35 cellular contexts compared by ENCODE assay signal in the genomic region with DNA sequence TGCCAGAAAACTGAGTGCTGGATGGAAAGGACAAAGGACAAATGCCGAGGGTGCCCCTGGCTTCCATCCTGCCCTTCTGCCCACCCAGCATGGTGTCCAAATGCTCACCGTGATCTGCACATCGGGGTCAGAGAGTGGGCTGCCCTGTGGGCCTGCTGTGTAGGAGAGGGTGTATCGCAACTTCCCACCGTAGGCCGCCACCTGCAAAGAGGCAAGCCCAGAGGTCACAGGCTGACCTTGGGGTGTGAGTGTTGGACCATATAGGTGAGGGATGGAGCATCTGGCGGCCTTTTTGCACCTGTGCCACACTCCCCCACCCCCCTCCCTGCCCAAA. TPM values are rescaled to one million over a fixed set of nuclear protein-coding genes. Genes with fewer than 3 reads are reported as not detected.
DNase-seq lines count a peak whose midpoint lies in the region; ATAC-seq, FAIRE-seq and TF ChIP-seq lines count a peak whose summit lies in the region.
"Had no signal": no experiment of that assay in that cellular context is flagged by ENCODE, and none has a peak within 500 bp of the region (broad histone marks: within the 10 kb centered on the region; RNA-seq: fewer than 3 reads in every experiment).

No MANE protein-coding gene starts in this region.

- peak; percentile 12 for ATAC-seq in GM18505 (IDR thresholded peaks at IDR 0.05; ENCODE audit: unreplicated experiment)
- ATAC-seq in stimulated activated memory B cell treated with anti-CD40 and anti-IgM and Interleukin-4, amounts not matched to agents 10 μg/mL and 1 μg/mL and 100 μg/mL, for 72 hours = no peak
- ATAC-seq: A549, heart right ventricle, Panc1, psoas muscle, upper lobe of right lung had no signal

- H3K36me3 ChIP-seq in KMS-11 (ENCODE audit: insufficient read depth) = no peaks in the 10 kb centered on the region
- peaks cover 60 to 78% of the 10 kb centered on the region in 2 experiments for H3K36me3 ChIP-seq in endothelial cell of umbilical vein (ENCODE audit: control insufficient read depth in 2 of 2, extremely low read depth in 1 of 2, insufficient read depth in 2 of 2, low read length in 2 of 2)

- POLR2A ChIA-PET in endothelial cell of umbilical vein (lab: Charles Lee) = no interaction called here
- POLR2A ChIA-PET in MCF 10A (lab: Yijun Ruan, JAX) = no interaction called here

- TF ChIP-seq POLR2A in GM18505 (IDR thresholded peaks at IDR 0.05; ENCODE audit: borderline replicate concordance, extremely low read depth, insufficient read depth, insufficient read length) (no peak), endothelial cell of umbilical vein (IDR thresholded peaks at IDR 0.05; ENCODE audit: low read depth, low read length) (no peak)

- no peaks in the 10 kb centered on the region for H3K27me3 Mint-ChIP-seq in stimulated activated memory B cell treated with anti-CD40 and anti-IgM and Interleukin-4, amounts not matched to agents 10 μg/mL and 1 μg/mL and 100 μg/mL, for 72 hours
- H3K27me3 Mint-ChIP-seq in MCF 10A (ENCODE audit: insufficient read depth, unreplicated experiment) = no peaks in the 10 kb centered on the region
- H3K27me3 Mint-ChIP-seq: activated CD4-positive, alpha-beta memory T cell treated with anti-CD3 and anti-CD28 coated beads, Interleukin-2, amount 10 ng/mL, durations not matched to agents 7 days and 5 days; natural killer cell treated with Interleukin-12 subunit alpha and Interleukin-12 subunit beta and Interleukin-15 and Interleukin-18, amount 100 ng/mL, for 72 hours had no signal

- H2AFZ ChIP-seq in KMS-11 (ENCODE audit: low read depth) (peak overlapping the region; percentile 57), endothelial cell of umbilical vein (ENCODE audit: low read depth, low read length) (no peak overlapping the region)

- BruUV-seq in endothelial cell of umbilical vein (replicated peaks; lab: Mats Ljungman, UMichigan) (no TSS peak), MCF 10A (replicated peaks; lab: Mats Ljungman, UMichigan) (no TSS peak)

- FAIRE-seq in endothelial cell of umbilical vein (lab: Jason Lieb, UNC) = no peak
- FAIRE-seq: A549, endometrium had no signal

- H3K27me3 ChIP-seq in KMS-11 (ENCODE audit: insufficient read depth, low read depth) = no peaks in the 10 kb centered on the region
- H3K27me3 ChIP-seq in endothelial cell of umbilical vein (ENCODE audit: control insufficient read depth in 2 of 2, insufficient read depth in 2 of 2, low read length in 2 of 2) = no peaks in the 10 kb centered on the region
- H3K27me3 ChIP-seq: heart right ventricle, upper lobe of right lung had no signal

- H3K4me1 ChIP-seq in KMS-11 (ENCODE audit: low read depth, poor library complexity, severe bottlenecking) = peaks cover 32% of the 10 kb centered on the region
- H3K4me1 ChIP-seq in endothelial cell of umbilical vein (ENCODE audit: control insufficient read depth, extremely low read depth, insufficient read depth, low read length) = peaks cover 12% of the 10 kb centered on the region
- H3K4me1 ChIP-seq: upper lobe of right lung had no signal

- H4K20me1 ChIP-seq in KMS-11 (ENCODE audit: insufficient read depth) = no peaks in the 10 kb centered on the region
- peaks cover 3% of the 10 kb centered on the region for H4K20me1 ChIP-seq in endothelial cell of umbilical vein (replicated peaks; ENCODE audit: control insufficient read depth, extremely low read depth, insufficient read depth, low read length)

- TF ChIP-seq CTCF in KMS-11 (conservative IDR thresholded peaks at IDR 0.05; ENCODE audit: low read depth, low read length) = no peak
- TF ChIP-seq CTCF in endothelial cell of umbilical vein (IDR thresholded peaks at IDR 0.05; ENCODE audit: extremely low read depth in 1 of 2, insufficient read depth in 1 of 2, low read depth in 1 of 2, low read length in 2 of 2) = no peak
- no peak for TF ChIP-seq CTCF in MCF 10A (IDR thresholded peaks at IDR 0.05; ENCODE audit: unreplicated experiment)

- no peak overlapping the region for H3K4me3 Mint-ChIP-seq in stimulated activated memory B cell treated with anti-CD40 and anti-IgM and Interleukin-4, amounts not matched to agents 10 μg/mL and 1 μg/mL and 100 μg/mL, for 72 hours
- H3K4me3 Mint-ChIP-seq in MCF 10A (ENCODE audit: unreplicated experiment) = no peak overlapping the region
- H3K4me3 Mint-ChIP-seq: activated CD4-positive, alpha-beta memory T cell treated with anti-CD3 and anti-CD28 coated beads, Interleukin-2, amount 10 ng/mL, durations not matched to agents 7 days and 5 days; activated naive CD4-positive, alpha-beta T cell treated with anti-CD3 and anti-CD28 coated beads for 36 hours; brain; CD8-positive, alpha-beta memory T cell; HFFc6; natural killer cell treated with Interleukin-12 subunit alpha and Interleukin-12 subunit beta and Interleukin-15 and Interleukin-18, amount 100 ng/mL, for 72 hours had no signal

- peak overlapping the region; percentile 14; the same call in 1 of the 2 replicates for H3K9ac ChIP-seq in KMS-11
- no peak overlapping the region for H3K9ac ChIP-seq in endothelial cell of umbilical vein (replicated peaks; ENCODE audit: extremely low read depth, insufficient read depth, low read length)

- DNase-seq in endothelial cell of umbilical vein (ENCODE audit: low read depth, low spot score) = no peak
- no peak for DNase-seq in DMS114 treated with DMSO at 0.1 percent for 48 hours (lab: John Stamatoyannopoulos, UW; ENCODE audit: unreplicated experiment)
- DNase-seq in NCI-H1436 (lab: John Stamatoyannopoulos, UW) = no peak
- DNase-seq in NCI-H187 treated with DMSO at 0.1 percent for 48 hours (lab: John Stamatoyannopoulos, UW) = no peak
- no peak for DNase-seq in MCF 10A (ENCODE audit: unreplicated experiment)
- DNase-seq: activated CD4-positive, alpha-beta memory T cell treated with anti-CD3 and anti-CD28 coated beads, Interleukin-2, amount 10 ng/mL, durations not matched to agents 7 days and 5 days; activated CD4-positive, alpha-beta T cell treated with anti-CD3 and anti-CD28 coated beads for 1 hour; activated CD8-positive, alpha-beta memory T cell treated with anti-CD3 and anti-CD28 coated beads, Interleukin-2, amount 50 U/mL, for 4 hours; activated naive CD4-positive, alpha-beta T cell treated with anti-CD3 and anti-CD28 coated beads for 36 hours; AML-193; CD8-positive, alpha-beta memory T cell; cerebellar nuclear complex; DMS153; foreskin melanocyte; heart right ventricle; HFFc6; KG1; NCI-H2081 treated with DMSO at 0.1 percent for 48 hours; NK-92 treated with Interleukin-12 subunit alpha and Interleukin-12 subunit beta, amount 100 ng/mL, for 24 hours; stimulated activated CD4-positive, alpha-beta T cell treated with anti-CD3 and anti-CD28 coated beads, Interleukin-4, amount 100 ng/mL, for 4 hours; upper lobe of right lung had no signal

- H3K4me3 ChIP-seq in KMS-11 (IDR thresholded peaks at IDR 0.05; ENCODE audit: insufficient read depth, low read depth, low read length) (no peak overlapping the region), endothelial cell of umbilical vein (replicated peaks in 1 of 3; ENCODE audit: insufficient read depth in 1 of 3, low read depth in 1 of 3, low read length in 3 of 3) (no peak overlapping the region)
- H3K4me3 ChIP-seq: A549, heart right ventricle, psoas muscle, upper lobe of right lung had no signal

- no peaks in the 10 kb centered on the region for H3K9me3 ChIP-seq in endothelial cell of umbilical vein (replicated peaks; ENCODE audit: control insufficient read depth, insufficient read depth, low read length)
- H3K9me3 ChIP-seq: A549, heart right ventricle, psoas muscle, upper lobe of right lung had no signal

- H3K4me2 ChIP-seq in KMS-11 = peak overlapping the region; percentile 82
- no peak overlapping the region for H3K4me2 ChIP-seq in endothelial cell of umbilical vein (ENCODE audit: insufficient read depth, low read length)
- H3K4me2 ChIP-seq: A549 had no signal

- H3K36me3 Mint-ChIP-seq in stimulated activated memory B cell treated with anti-CD40 and anti-IgM and Interleukin-4, amounts not matched to agents 10 μg/mL and 1 μg/mL and 100 μg/mL, for 72 hours = no peaks in the 10 kb centered on the region
- peaks cover 60% of the 10 kb centered on the region for H3K36me3 Mint-ChIP-seq in MCF 10A (ENCODE audit: insufficient read depth, unreplicated experiment)
- H3K36me3 Mint-ChIP-seq: CD8-positive, alpha-beta memory T cell; natural killer cell treated with Interleukin-12 subunit alpha and Interleukin-12 subunit beta and Interleukin-15 and Interleukin-18, amount 100 ng/mL, for 72 hours had no signal

- no peaks in the 10 kb centered on the region for H3K9me1 ChIP-seq in endothelial cell of umbilical vein (replicated peaks; ENCODE audit: control insufficient read depth, extremely low read depth, insufficient read depth, low read length)

- CTCF ChIA-PET in endothelial cell of umbilical vein (lab: Charles Lee) = no interaction called here
- CTCF ChIA-PET in MCF 10A (lab: Yijun Ruan, JAX) = no interaction called here

- intact Hi-C loops in endothelial cell of umbilical vein (cut with micrococcal nuclease) (no loop called here), MCF 10A (cut with micrococcal nuclease) (loop anchor here (10.0 kb wide), 1 partner anchor 89 kb away; no protein-coding TSS in a partner anchor)

- dilution Hi-C loops in endothelial cell of umbilical vein (cut with MboI; ENCODE audit: extremely low pct_ligation_motif_present, low sequenced_read_pairs) = no loop called here

- H3K79me2 ChIP-seq in KMS-11 (ENCODE audit: insufficient read depth, low read depth) = no peaks in the 10 kb centered on the region
- peaks cover 53% of the 10 kb centered on the region for H3K79me2 ChIP-seq in endothelial cell of umbilical vein (ENCODE audit: control insufficient read depth, insufficient read depth, low read length)

- H3K27ac Mint-ChIP-seq in stimulated activated memory B cell treated with anti-CD40 and anti-IgM and Interleukin-4, amounts not matched to agents 10 μg/mL and 1 μg/mL and 100 μg/mL, for 72 hours = peak overlapping the region; percentile 86
- H3K27ac Mint-ChIP-seq in MCF 10A (ENCODE audit: low read depth, unreplicated experiment) = no peak overlapping the region
- H3K27ac Mint-ChIP-seq: activated CD4-positive, alpha-beta memory T cell treated with anti-CD3 and anti-CD28 coated beads, Interleukin-2, amount 10 ng/mL, durations not matched to agents 7 days and 5 days; activated naive CD4-positive, alpha-beta T cell treated with anti-CD3 and anti-CD28 coated beads for 36 hours; CD8-positive, alpha-beta memory T cell; HFFc6; natural killer cell treated with Interleukin-12 subunit alpha and Interleukin-12 subunit beta and Interleukin-15 and Interleukin-18, amount 100 ng/mL, for 72 hours had no signal

- no peaks in the 10 kb centered on the region for H3K9me3 Mint-ChIP-seq in stimulated activated memory B cell treated with anti-CD40 and anti-IgM and Interleukin-4, amounts not matched to agents 10 μg/mL and 1 μg/mL and 100 μg/mL, for 72 hours
- no peaks in the 10 kb centered on the region for H3K9me3 Mint-ChIP-seq in MCF 10A (ENCODE audit: unreplicated experiment)
- H3K9me3 Mint-ChIP-seq: activated CD4-positive, alpha-beta memory T cell treated with anti-CD3 and anti-CD28 coated beads, Interleukin-2, amount 10 ng/mL, durations not matched to agents 7 days and 5 days; activated naive CD4-positive, alpha-beta T cell treated with anti-CD3 and anti-CD28 coated beads for 36 hours; CD8-positive, alpha-beta memory T cell; HFFc6; natural killer cell treated with Interleukin-12 subunit alpha and Interleukin-12 subunit beta and Interleukin-15 and Interleukin-18, amount 100 ng/mL, for 72 hours had no signal

- H3K27ac ChIP-seq in KMS-11 = peak overlapping the region; percentile 79
- no peak overlapping the region for H3K27ac ChIP-seq in endothelial cell of umbilical vein (ENCODE audit: insufficient read depth, low read depth, low read length)
- H3K27ac ChIP-seq: A549, heart right ventricle, psoas muscle, upper lobe of right lung had no signal

- peaks cover 23% of the 10 kb centered on the region for H3K4me1 Mint-ChIP-seq in stimulated activated memory B cell treated with anti-CD40 and anti-IgM and Interleukin-4, amounts not matched to agents 10 μg/mL and 1 μg/mL and 100 μg/mL, for 72 hours
- H3K4me1 Mint-ChIP-seq in MCF 10A (ENCODE audit: insufficient read depth, unreplicated experiment) = peaks cover 14% of the 10 kb centered on the region
- H3K4me1 Mint-ChIP-seq: activated CD4-positive, alpha-beta memory T cell treated with anti-CD3 and anti-CD28 coated beads, Interleukin-2, amount 10 ng/mL, durations not matched to agents 7 days and 5 days; CD8-positive, alpha-beta memory T cell had no signal

RNA-seq across cellular contexts. Expression of a gene that starts 53.5 kb away (rescaled TPM):
- 0.42 and 0.44 TPM in 2 replicates for total RNA-seq in endothelial cell of umbilical vein
- not detected in 2 replicates for polyA plus RNA-seq in endothelial cell of umbilical vein
- polyA plus RNA-seq in endothelial cell of umbilical vein (2011; cell fraction: cytosol; rRNA removed) = 0.01 and 0.04 TPM in 2 replicates
- 0.05 and 0.17 TPM in 2 replicates for polyA plus RNA-seq in endothelial cell of umbilical vein (2011; cell fraction: nucleus; rRNA removed)
- polyA plus RNA-seq in endothelial cell of umbilical vein (2012) = 141 and 334 TPM in 2 replicates
- polyA minus RNA-seq in endothelial cell of umbilical vein = not detected in 2 replicates
- not detected for polyA minus RNA-seq in endothelial cell of umbilical vein (2011; cell fraction: cytosol; rRNA and poly(A)+ RNA removed)
- not detected in 2 replicates for polyA minus RNA-seq in endothelial cell of umbilical vein (2011; cell fraction: nucleus; rRNA and poly(A)+ RNA removed)
- not detected in 2 replicates for total RNA-seq in MCF 10A (2022)
- total RNA-seq: activated CD4-positive, alpha-beta memory T cell treated with anti-CD3 and anti-CD28 coated beads, Interleukin-2, amount 10 ng/mL, durations not matched to agents 7 days and 5 days; activated naive CD4-positive, alpha-beta T cell treated with anti-CD3 and anti-CD28 coated beads for 36 hours; CD8-positive, alpha-beta memory T cell; dermis microvascular lymphatic vessel endothelial cell; HT1080; kidney epithelial cell; natural killer cell treated with Interleukin-12 subunit alpha and Interleukin-12 subunit beta and Interleukin-15 and Interleukin-18, amount 100 ng/mL, for 72 hours; omental fat pad; subcutaneous adipose tissue had no signal
- polyA plus RNA-seq: CD8-positive, alpha-beta memory T cell had no signal
